In the genomic region with DNA sequence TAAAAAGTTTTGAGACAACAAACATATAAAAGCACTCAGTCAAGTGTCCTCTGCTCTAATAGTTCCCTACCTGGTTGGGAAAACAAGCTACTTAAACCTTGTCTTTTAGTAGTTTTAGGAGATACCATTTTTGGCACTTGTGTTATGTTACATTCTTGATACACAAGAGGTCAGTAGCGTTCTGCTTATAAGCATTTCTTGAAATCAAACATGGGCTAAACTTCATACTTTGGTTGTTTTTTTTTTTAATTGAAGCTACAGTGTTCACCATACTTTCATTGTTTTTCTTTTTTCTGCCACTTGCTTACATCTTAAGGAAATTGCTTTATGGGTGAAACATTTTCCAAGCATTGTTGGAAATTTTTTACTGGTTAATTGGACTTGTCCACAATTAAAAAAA, we compare ENCODE assay signal across 8 cellular contexts. TPM values are rescaled to one million over a fixed set of nuclear protein-coding genes. Genes with fewer than 3 reads are reported as not detected.
A peak's percentile ranks its signal among the peaks of the same experiment; 100 is the strongest.
DNase-seq lines count a peak whose midpoint lies in the region; ATAC-seq and TF ChIP-seq lines count a peak whose summit lies in the region.

No MANE protein-coding gene starts in this region.

- no peaks in the 10 kb centered on the region for H3K9me3 Mint-ChIP-seq in Caco-2 (ENCODE audit: unreplicated experiment)

- peak; percentile 50 for ATAC-seq in HG02759 (IDR thresholded peaks at IDR 0.05; ENCODE audit: unreplicated experiment)
- ATAC-seq in PC-3, result no peak
- ATAC-seq in aorta (ENCODE audit: low FRiP score), result peak; percentile 48
- no peak for ATAC-seq in GM19463 (IDR thresholded peaks at IDR 0.05; ENCODE audit: unreplicated experiment)

- H3K4me1 ChIP-seq in Caco-2 (no peaks in the 10 kb centered on the region), PC-3 (ENCODE audit: insufficient read depth, low read length) (no peaks in the 10 kb centered on the region), aorta (ENCODE audit: control insufficient read depth in 1 of 2, insufficient read depth in 2 of 2, low read length in 2 of 2) (no peaks in the 10 kb centered on the region)

- no peaks in the 10 kb centered on the region for H3K9me2 ChIP-seq in PC-3 (replicated peaks; ENCODE audit: low read length)

- H2AFZ ChIP-seq in PC-3 (ENCODE audit: low read length), result no peak overlapping the region

- no peaks in the 10 kb centered on the region for H3F3A ChIP-seq in PC-3 (ENCODE audit: low read length, unreplicated experiment)

- BruUV-seq in Caco-2 (replicated peaks; lab: Mats Ljungman, UMichigan) (no TSS peak), PC-3 (replicated peaks; lab: Mats Ljungman, UMichigan) (no TSS peak)

- no peak overlapping the region for H3K4me2 ChIP-seq in PC-3 (ENCODE audit: low read length)

- no peaks in the 10 kb centered on the region for H3K36me3 ChIP-seq in Caco-2 (ENCODE audit: control insufficient read depth, insufficient read depth, low read length)
- no peaks in the 10 kb centered on the region for H3K36me3 ChIP-seq in PC-3 (ENCODE audit: low read depth, low read length)
- no peaks in the 10 kb centered on the region for H3K36me3 ChIP-seq in aorta (ENCODE audit: control insufficient read depth in 1 of 2, insufficient read depth in 2 of 2, low read length in 1 of 2)

- H3K27ac Mint-ChIP-seq in Caco-2 (ENCODE audit: unreplicated experiment), result no peak overlapping the region

- H3K27me3 ChIP-seq in Caco-2 (replicated peaks; ENCODE audit: control insufficient read depth, insufficient read depth, low read length) (no peaks in the 10 kb centered on the region), PC-3 (ENCODE audit: low read length) (no peaks in the 10 kb centered on the region), aorta (ENCODE audit: control insufficient read depth in 1 of 2, insufficient read depth in 2 of 2, low read length in 1 of 2) (no peaks in the 10 kb centered on the region)

- H3K4me3 ChIP-seq in Caco-2 (ENCODE audit: low read depth, low read length) (no peak overlapping the region), PC-3 (ENCODE audit: low read length) (no peak overlapping the region), fibroblast of the aortic adventitia (ENCODE audit: low read depth, low read length) (no peak overlapping the region), aorta (ENCODE audit: low read length in 2 of 2) (no peak overlapping the region)

- H3K27me3 Mint-ChIP-seq in Caco-2 (ENCODE audit: insufficient read depth, unreplicated experiment), result no peaks in the 10 kb centered on the region

- no peaks in the 10 kb centered on the region for H4K20me1 ChIP-seq in PC-3 (ENCODE audit: low read length)

- H3K36me3 Mint-ChIP-seq in Caco-2 (ENCODE audit: insufficient read depth, unreplicated experiment), result peaks cover 6% of the 10 kb centered on the region

- 7 to 13% methylated on average over 1 of the region's 1 CpG for WGBS in aorta, 2 donors

- CTCF ChIA-PET in Caco-2 (lab: Charles Lee), result interaction anchor here (0.6 to 1.2 kb wide), 10 partner anchors 14 to 565 kb away, joined by 3 to 6 read pairs (median 4); no protein-coding TSS in a partner anchor
- CTCF ChIA-PET in PC-3 (lab: Charles Lee), result interaction anchor here (0.5 to 1.2 kb wide), 9 partner anchors 33 to 565 kb away, joined by 3 to 5 read pairs (median 3); partner anchors contain the start of gene LHFPL6

- POLR2A ChIA-PET in Caco-2 (lab: Charles Lee), result interaction anchor here (0.6 kb wide), 1 partner anchor 118 kb away, joined by 4 read pairs; no protein-coding TSS in a partner anchor
- POLR2A ChIA-PET in PC-3 (lab: Charles Lee; ENCODE audit: unreplicated experiment), result no interaction called here

- H3K27ac ChIP-seq in PC-3 (ENCODE audit: low read length), result no peak overlapping the region
- no peak overlapping the region for H3K27ac ChIP-seq in aorta (ENCODE audit: low read depth in 1 of 2, low read length in 2 of 2)

- TF ChIP-seq CTCF in Caco-2 (IDR thresholded peaks at IDR 0.05; ENCODE audit: insufficient read depth in 1 of 2, low read depth in 1 of 2, low read length in 1 of 2, severe bottlenecking in 1 of 2, unreplicated experiment in 1 of 2) (peak; percentile 30 to 42), PC-3 (conservative IDR thresholded peaks at IDR 0.05; ENCODE audit: low read depth, low read length) (peak; percentile 61), fibroblast of the aortic adventitia (IDR thresholded peaks at IDR 0.05; ENCODE audit: insufficient read depth, low read length) (peak; percentile 47)

- H3K9me3 ChIP-seq in Caco-2 (no peaks in the 10 kb centered on the region), PC-3 (ENCODE audit: low read length) (no peaks in the 10 kb centered on the region), aorta (ENCODE audit: control insufficient read depth, low read length) (no peaks in the 10 kb centered on the region)

- intact Hi-C loops in Caco-2 (cut with micrococcal nuclease; ENCODE audit: unreplicated experiment), result loop anchor here (1.0 kb wide), 1 partner anchor 212 kb away; no protein-coding TSS in a partner anchor
- intact Hi-C loops in PC-3 (cut with micrococcal nuclease), result loop anchor here (1.0 to 2.0 kb wide), 3 partner anchors 214 to 625 kb away; no protein-coding TSS in a partner anchor
- intact Hi-C loops in aorta (cut with DNase I), result loop anchor here (5.0 kb wide), 1 partner anchor 566 kb away; no protein-coding TSS in a partner anchor

- DNase-seq in Caco-2 (no peak), PC-3 (peak; percentile 52), fibroblast of the aortic adventitia (ENCODE audit: low read depth) (peak; percentile 61), aorta (no peak), NCI-H2029 treated with DMSO at 0.1 percent for 48 hours (lab: John Stamatoyannopoulos, UW) (no peak)
- no peak for DNase-seq in activated CD4-positive, alpha-beta T cell treated with anti-CD3 and anti-CD28 coated beads, Interleukin-2, amount 50 U/mL, for 4 hours

- H3K4me1 Mint-ChIP-seq in Caco-2 (ENCODE audit: low read depth, unreplicated experiment), result no peaks in the 10 kb centered on the region

- no peak overlapping the region for H3K4me3 Mint-ChIP-seq in Caco-2 (ENCODE audit: unreplicated experiment)

- H3K79me2 ChIP-seq in PC-3 (ENCODE audit: low read length), result no peaks in the 10 kb centered on the region

- no peak overlapping the region for H3K9ac ChIP-seq in PC-3 (ENCODE audit: low read length)

RNA-seq across cellular contexts. Expression of gene NHLRC3, which starts 12.9 kb away (rescaled TPM):
- 35.8 and 38.1 TPM in 2 replicates for total RNA-seq in Caco-2 (2022)
- total RNA-seq in PC-3 (2014; rRNA removed), result 3.3 and 10.6 TPM in 2 replicates
- total RNA-seq in fibroblast of the aortic adventitia (ENCODE audit: low replicate concordance), result 21.2 and 50.0 TPM in 2 replicates
- 10 to 100 TPM; 21.9 to 35.9 TPM for total RNA-seq in aorta
- polyA plus RNA-seq in aorta, result 10 to 100 TPM in 1 of 2 donors, 1 to 10 TPM in 1; 5.4 to 17.4 TPM

RNA-seq across cellular contexts. Expression of gene PROSER1, which starts 13.3 kb away (rescaled TPM):
- total RNA-seq in Caco-2 (2022), result 75.6 and 85.0 TPM in 2 replicates
- total RNA-seq in PC-3 (2014; rRNA removed), result 6.6 and 14.6 TPM in 2 replicates
- 10.6 and 15.9 TPM in 2 replicates for total RNA-seq in fibroblast of the aortic adventitia (ENCODE audit: low replicate concordance)
- 10 to 100 TPM; 22.4 to 26.4 TPM for total RNA-seq in aorta
- 10 to 100 TPM in 1 of 2 donors, 1 to 10 TPM in 1; 2.0 to 10.7 TPM for polyA plus RNA-seq in aorta

Comparison
In these comparisons a context has a peak if more than half of its experiments do, and no peak if none do; other contexts are left out.
1. DNase-seq: peak in PC-3 (single experiment) and fibroblast of the aortic adventitia (single experiment); none in Caco-2 (0 of 2), aorta (0 of 2), activated CD4-positive, alpha-beta T cell treated with anti-CD3 and anti-CD28 coated beads, Interleukin-2, amount 50 U/mL, for 4 hours (0 of 2) and NCI-H2029 treated with DMSO at 0.1 percent for 48 hours (single experiment).
2. ATAC-seq: peak in HG02759 (single experiment) and aorta (single experiment); none in PC-3 (single experiment) and GM19463 (single experiment).
3. Peak in every context shown above with its lines, with median percentiles within 50 percentile points of each other: CTCF ChIP-seq.